17 cellular contexts compared by ENCODE assay signal in the genomic region with DNA sequence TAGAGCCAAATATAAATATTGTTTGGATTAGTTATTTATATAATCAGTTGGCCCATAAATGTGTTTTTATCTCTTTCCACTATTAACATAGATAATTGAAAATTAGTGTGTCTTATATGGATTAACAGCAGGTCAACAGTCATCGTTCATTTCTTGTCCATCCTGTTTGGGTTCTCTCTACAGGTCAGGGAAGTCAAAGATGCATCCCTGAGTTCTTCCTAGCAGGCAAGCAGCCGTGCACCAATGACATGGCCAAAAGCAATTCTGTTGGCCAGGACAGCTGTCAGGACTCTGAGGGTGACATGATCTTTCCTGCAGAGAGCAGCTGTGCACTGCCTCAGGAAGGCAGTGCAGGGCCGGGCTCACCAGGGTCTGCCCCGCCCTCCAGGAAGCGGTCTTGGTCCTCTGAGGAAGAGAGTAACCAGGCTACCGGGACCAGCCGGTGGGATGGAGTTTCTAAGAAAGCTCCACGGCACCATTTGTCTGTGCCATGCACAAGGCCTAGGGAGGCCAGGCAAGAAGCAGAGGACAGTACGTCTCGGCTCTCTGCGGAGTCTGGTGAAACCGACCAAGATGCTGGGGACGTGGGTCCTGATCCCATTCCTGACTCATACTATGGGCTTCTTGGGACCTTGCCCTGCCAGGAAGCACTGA. TPM values are rescaled to one million over a fixed set of nuclear protein-coding genes. Genes with fewer than 3 reads are reported as not detected.
DNase-seq lines count a peak whose midpoint lies in the region; ATAC-seq and TF ChIP-seq lines count a peak whose summit lies in the region.
"Had no signal": no experiment of that assay in that cellular context is flagged by ENCODE, and none has a peak within 500 bp of the region (broad histone marks: within the 10 kb centered on the region; RNA-seq: fewer than 3 reads in every experiment).

No MANE protein-coding gene starts in this region.

- TF ChIP-seq CTCF in heart right ventricle (IDR thresholded peaks at IDR 0.05) (peak in 4 of 9 donors; percentile 11 to 40 (median 24)), upper lobe of right lung (IDR thresholded peaks at IDR 0.05) (no peak)

- no peaks in the 10 kb centered on the region for H3K27me3 ChIP-seq in heart right ventricle
- no peaks in the 10 kb centered on the region for H3K27me3 ChIP-seq in upper lobe of right lung
- H3K27me3 ChIP-seq: colonic mucosa, MG63 had no signal

- 57 to 67% methylated on average over 13 of the region's 13 CpGs for WGBS in heart right ventricle, 2 donors

- peak; percentile 82 for ATAC-seq in Right ventricle myocardium inferior
- peak; percentile 78 to 93 (median 82) for ATAC-seq in heart right ventricle
- ATAC-seq in upper lobe of right lung: peak; percentile 66
- ATAC-seq: stimulated activated effector memory CD8-positive, alpha-beta T cell treated with anti-CD3 and anti-CD28 coated beads, Interleukin-12 subunit alpha, Interleukin-12 subunit beta, amount 100 ng/mL, for 72 hours had no signal

- H3K36me3 ChIP-seq in heart right ventricle (peaks cover 0 to 73% (median 40%) of the 10 kb centered on the region in 9 donors), upper lobe of right lung (peaks cover 39% of the 10 kb centered on the region)

- H3K9me3 ChIP-seq in heart right ventricle: no peaks in the 10 kb centered on the region
- no peaks in the 10 kb centered on the region for H3K9me3 ChIP-seq in upper lobe of right lung
- H3K9me3 ChIP-seq: colonic mucosa, MG63 had no signal

- peak overlapping the region in 1 of 10 donors; percentile 2 for H3K4me3 ChIP-seq in heart right ventricle
- no peak overlapping the region for H3K4me3 ChIP-seq in upper lobe of right lung
- H3K4me3 ChIP-seq: colonic mucosa, MG63 had no signal

- H3K27ac ChIP-seq in heart right ventricle (peak overlapping the region in 6 of 10 donors; percentile 5 to 55 (median 34)), upper lobe of right lung (peak overlapping the region; percentile 9)
- H3K27ac ChIP-seq: colonic mucosa had no signal

- DNase-seq in Right ventricle myocardium inferior (ENCODE audit: missing footprints) (peak; percentile 72), cardiac septum (ENCODE audit: low spot score) (no peak), heart right ventricle (peak; percentile 35 to 58), mucosa of gallbladder (ENCODE audit: low spot score) (peak; percentile 13), upper lobe of right lung (no peak), NCI-H510A (lab: John Stamatoyannopoulos, UW) (no peak), SKM-1 treated with dmso at 0.1 percent for 144 hours (lab: John Stamatoyannopoulos, UW; ENCODE audit: unreplicated experiment) (no peak)
- no peak for DNase-seq in stimulated activated naive CD4-positive, alpha-beta T cell treated with Interleukin-2 at 50 U/mL for 16 hours (lab: John Stamatoyannopoulos, UW)
- DNase-seq: ACHN; activated CD4-positive, alpha-beta T cell treated with anti-CD3 and anti-CD28 coated beads for 48 hours; activated naive CD4-positive, alpha-beta T cell treated with anti-CD3 and anti-CD28 coated beads, Interleukin-2, amount 50 U/mL, for 16 hours; colonic mucosa; MG63; NCI-H1694 treated with DMSO at 0.1 percent for 48 hours; NCI-H226; stimulated activated CD4-positive, alpha-beta T cell treated with anti-CD3 and anti-CD28 coated beads, Interleukin-15, amount 100 ng/mL, for 24 hours had no signal

- H3K4me1 ChIP-seq in heart right ventricle (peaks cover 3 to 39% (median 23%) of the 10 kb centered on the region in 9 donors), upper lobe of right lung (peaks cover 6% of the 10 kb centered on the region)
- H3K4me1 ChIP-seq: colonic mucosa had no signal

- intact Hi-C loops in Right ventricle myocardium inferior (cut with DNase I) (no loop called here), cardiac septum (cut with DNase I) (no loop called here), heart right ventricle (cut with DNase I) (loop anchor here in 1 of 10 donors (10.0 kb wide), 1 partner anchor 69 kb away; a partner anchor contains a TSS), upper lobe of right lung (cut with DNase I) (no loop called here)

RNA-seq across cellular contexts. Expression of a gene that starts 15.9 kb away (rescaled TPM):
- total RNA-seq in Right ventricle myocardium inferior: 78.1 TPM
- 73.8 TPM for total RNA-seq in cardiac septum
- total RNA-seq in heart right ventricle: 100 to 1,000 TPM in 1 of 10 donors, 10 to 100 TPM in 9; 57.8 to 134 (median 76.0) TPM
- polyA plus RNA-seq in heart right ventricle: 10 to 100 TPM; 59.1 to 91.9 TPM
- 101 TPM for total RNA-seq in mucosa of gallbladder
- total RNA-seq in upper lobe of right lung: 73.3 TPM

RNA-seq across cellular contexts. Expression of a gene that starts 16.3 kb away (rescaled TPM):
- total RNA-seq in Right ventricle myocardium inferior (2.5 TPM), cardiac septum (3.9 TPM), heart right ventricle (1 to 10 TPM; 2.2 to 3.9 (median 3.4) TPM), mucosa of gallbladder (9.4 TPM), upper lobe of right lung (4.6 TPM)
- 1 to 10 TPM; 3.0 to 3.8 TPM for polyA plus RNA-seq in heart right ventricle

Comparison
In these comparisons a context has a peak if more than half of its experiments do, and no peak if none do; other contexts are left out.
1. DNase-seq: peak in Right ventricle myocardium inferior (single experiment), heart right ventricle (2 of 2) and mucosa of gallbladder (single experiment); none in cardiac septum (single experiment), upper lobe of right lung (single experiment), stimulated activated naive CD4-positive, alpha-beta T cell treated with Interleukin-2 at 50 U/mL for 16 hours (single experiment), NCI-H510A (single experiment) and SKM-1 treated with dmso at 0.1 percent for 144 hours (single experiment).
2. Peak in every context shown above with its lines, with median percentiles within 50 percentile points of each other: ATAC-seq.